In genomic region chr18:55515204-55515603, GRCh38 we compare ENCODE assay signal across 24 cellular contexts.
"Had no signal": no experiment of that assay in that cellular context is flagged by ENCODE, and none has a peak within 500 bp of the region (broad histone marks: within the 10 kb centered on the region; RNA-seq: fewer than 3 reads in every experiment).

No MANE protein-coding gene starts in this region.

- H3K9me3 ChIP-seq: mucosa of descending colon, spleen, thyroid gland, upper lobe of right lung had no signal

- DNase-seq: activated CD4-positive, alpha-beta memory T cell treated with anti-CD3 and anti-CD28 coated beads, Interleukin-2, amount 10 ng/mL, durations not matched to agents 7 days and 5 days; activated CD4-positive, alpha-beta T cell treated with anti-CD3 and anti-CD28 coated beads, Interleukin-2, amount 10 ng/mL, durations not matched to agents 24 days and 14 days; activated effector memory CD4-positive, alpha-beta T cell treated with Interleukin-2 at 50 U/mL for 16 hours; activated naive CD4-positive, alpha-beta T cell treated with anti-CD3 and anti-CD28 coated beads for 36 hours; activated naive CD8-positive, alpha-beta T cell treated with anti-CD3 and anti-CD28 coated beads, Interleukin-2, amount 10 ng/mL, durations not matched to agents 7 days and 5 days; activated T-cell treated with anti-CD3 and anti-CD28 coated beads, Interleukin-2, amount 50 U/mL, for 72 hours; amniotic stem cell; cerebellar nuclear complex; cortex of kidney; endodermal cell; immature natural killer cell; kidney glomerular epithelial cell; mucosa of descending colon; nephron progenitor cell; spleen; stimulated activated CD4-positive, alpha-beta T cell treated with anti-CD3 and anti-CD28 coated beads, Interleukin-4, amount 100 ng/mL, for 1 hour; stimulated activated naive CD4-positive, alpha-beta T cell treated with Interleukin-2 at 50 U/mL for 16 hours; substantia nigra; thyroid gland; upper lobe of right lung had no signal

- H3K4me3 ChIP-seq: mucosa of descending colon, spleen, thyroid gland, upper lobe of right lung had no signal

- H3K27me3 ChIP-seq: spleen, thyroid gland, upper lobe of right lung had no signal

- H3K36me3 ChIP-seq: spleen, thyroid gland, upper lobe of right lung had no signal

- ATAC-seq: activated CD4-positive, CD25-positive, alpha-beta regulatory T cell treated with anti-CD3 and anti-CD28 coated beads, Interleukin-2, amount 50 U/mL, for 24 hours; activated T-cell treated with anti-CD3 and anti-CD28 coated beads, Interleukin-2, amount 50 U/mL, for 72 hours; mucosa of descending colon; upper lobe of right lung had no signal

- FAIRE-seq: bronchial epithelial cell had no signal

- H3K27ac ChIP-seq: epithelial cell of prostate, spleen, thyroid gland, upper lobe of right lung, VCaP had no signal
